8 cellular contexts compared by ENCODE assay signal in the genomic region with DNA sequence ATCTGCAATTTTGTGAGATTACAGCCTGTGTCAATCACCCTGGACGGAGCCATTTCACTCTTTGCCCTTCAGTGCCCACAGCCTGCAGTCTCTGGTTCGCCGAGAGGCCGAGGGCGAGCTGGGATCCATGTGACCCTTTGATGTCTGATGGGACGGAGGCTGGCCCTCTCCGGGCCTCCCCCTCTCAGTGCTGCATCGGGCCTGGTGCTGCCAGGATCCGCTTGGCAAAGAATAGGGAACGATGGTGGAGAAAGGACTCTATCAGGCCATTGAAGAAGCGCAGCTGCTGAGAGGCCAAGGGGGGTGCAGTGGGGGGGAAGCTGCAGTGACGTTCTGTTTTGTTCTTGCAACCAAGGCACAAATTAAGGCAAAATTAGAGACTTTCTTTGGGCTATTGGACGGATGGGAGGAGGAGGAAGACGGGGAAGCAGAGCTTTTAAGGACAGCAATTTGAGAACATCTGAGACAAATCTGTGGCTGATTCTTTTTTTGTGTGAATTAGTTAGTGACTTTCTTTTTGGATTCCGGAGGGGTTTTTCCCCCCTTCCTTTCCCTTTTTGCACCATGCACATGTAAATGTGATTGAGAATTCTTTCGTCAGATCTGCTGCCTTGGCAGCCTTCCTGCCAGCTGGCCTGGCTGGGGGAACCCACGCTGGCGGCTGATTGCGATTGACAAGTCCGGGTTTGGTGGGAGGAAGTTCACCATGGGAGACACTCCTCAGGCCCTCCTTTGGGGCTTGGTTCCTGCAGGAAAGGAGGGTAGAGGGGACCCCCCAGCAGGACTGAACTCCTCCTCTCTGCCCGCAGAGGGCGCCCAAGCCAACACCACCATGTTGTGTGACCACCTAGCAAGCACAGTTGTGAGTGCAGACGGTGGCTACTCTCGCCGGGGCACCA.
DNase-seq lines count a peak whose midpoint lies in the region; ATAC-seq and TF ChIP-seq lines count a peak whose summit lies in the region.

No MANE protein-coding gene starts in this region.

- H3K4me2 ChIP-seq in SK-N-SH = no peak overlapping the region
- H3K4me2 ChIP-seq in fibroblast of lung (ENCODE audit: extremely low read depth, insufficient read depth, low read length) = no peak overlapping the region

- no peak overlapping the region for H3K9ac ChIP-seq in SK-N-SH
- no peak overlapping the region for H3K9ac ChIP-seq in fibroblast of lung (ENCODE audit: insufficient read depth, low read length)

- 37% methylated on average over 16 of the region's 25 CpGs for WGBS in SK-N-SH (ENCODE audit: low lambda C conversion rate)

- H4K20me1 ChIP-seq in SK-N-SH (ENCODE audit: insufficient read depth) (no peaks in the 10 kb centered on the region), fibroblast of lung (ENCODE audit: control insufficient read depth, extremely low read depth, insufficient read depth, low read length) (no peaks in the 10 kb centered on the region)

- no peak for TF ChIP-seq RAD21 in SK-N-SH (IDR thresholded peaks at IDR 0.05; ENCODE audit: low read length)

- ATAC-seq in SK-N-SH treated with all-trans-retinoic acid at 6 μM for 48 hours = no peak
- ATAC-seq in sciatic nerve = peak; percentile 26

- intact Hi-C loops in sciatic nerve (cut with DNase I) = no loop called here

- H3K9me3 ChIP-seq in SK-N-SH = no peaks in the 10 kb centered on the region
- no peaks in the 10 kb centered on the region for H3K9me3 ChIP-seq in fibroblast of lung (ENCODE audit: control insufficient read depth, insufficient read depth, low read depth, low read length)

- no peaks in the 10 kb centered on the region for H3K27me3 ChIP-seq in SK-N-SH (ENCODE audit: insufficient read depth)
- no peaks in the 10 kb centered on the region for H3K27me3 ChIP-seq in fibroblast of lung (ENCODE audit: control insufficient read depth, insufficient read depth, low read length)

- POLR2A ChIA-PET in SK-N-SH (lab: Yijun Ruan, JAX) = no interaction called here

- CTCF ChIA-PET in SK-N-SH (lab: Yijun Ruan, JAX) = interaction anchor here (1.5 kb wide), 1 partner anchor 89 kb away, joined by 9 read pairs; no protein-coding TSS in a partner anchor

- H3K79me2 ChIP-seq in SK-N-SH (ENCODE audit: insufficient read depth) = no peaks in the 10 kb centered on the region
- H3K79me2 ChIP-seq in fibroblast of lung (ENCODE audit: control insufficient read depth, insufficient read depth, low read length) = no peaks in the 10 kb centered on the region

- DNase-seq in SK-N-SH = peak; percentile 9
- peak; percentile 39 for DNase-seq in NAMALWA (ENCODE audit: low spot score)
- DNase-seq in fibroblast of lung (ENCODE audit: low read depth in 2 of 2) = peak in 1 of 2 donors; percentile 28
- no peak for DNase-seq in sciatic nerve (ENCODE audit: low spot score)
- no peak for DNase-seq in NCI-H2196 (lab: John Stamatoyannopoulos, UW; ENCODE audit: unreplicated experiment)
- DNase-seq in GM03348 (ENCODE audit: low spot score) = no peak
- no peak for DNase-seq in kidney tubule cell (ENCODE audit: low spot score)

- no peak overlapping the region for H3K27ac ChIP-seq in SK-N-SH (ENCODE audit: low read depth in 2 of 2, low read length in 1 of 2)
- H3K27ac ChIP-seq in fibroblast of lung (ENCODE audit: insufficient read depth, low read length) = no peak overlapping the region

- H2AFZ ChIP-seq in SK-N-SH (ENCODE audit: low read depth) = no peak overlapping the region
- H2AFZ ChIP-seq in fibroblast of lung (ENCODE audit: low read length) = no peak overlapping the region

- no peaks in the 10 kb centered on the region for H3K4me1 ChIP-seq in SK-N-SH (ENCODE audit: control insufficient read depth in 1 of 2, insufficient read depth in 2 of 2, low read depth in 1 of 2, low read length in 1 of 2)
- H3K4me1 ChIP-seq in fibroblast of lung (ENCODE audit: control insufficient read depth, extremely low read depth, insufficient read depth, low read length) = no peaks in the 10 kb centered on the region

- no peaks in the 10 kb centered on the region for H3F3A ChIP-seq in SK-N-SH (replicated peaks; ENCODE audit: insufficient read depth)

- no peak for TF ChIP-seq EP300 in SK-N-SH (IDR thresholded peaks at IDR 0.05; ENCODE audit: borderline replicate concordance in 1 of 2, low read depth in 1 of 2, low read length in 1 of 2)

- TF ChIP-seq CTCF in SK-N-SH (IDR thresholded peaks at IDR 0.05) = no peak
- TF ChIP-seq CTCF in fibroblast of lung (conservative IDR thresholded peaks at IDR 0.05 in 1 of 2, IDR thresholded peaks at IDR 0.05 in 1 of 2; ENCODE audit: low read depth in 1 of 2, low read length in 2 of 2) = peak; percentile 21 to 32

- no peaks in the 10 kb centered on the region for H3K9me2 ChIP-seq in SK-N-SH

- H3K36me3 ChIP-seq in SK-N-SH (replicated peaks in 1 of 2; ENCODE audit: control insufficient read depth in 1 of 2, insufficient read depth in 2 of 2, low read length in 1 of 2) = no peaks in the 10 kb centered on the region
- no peaks in the 10 kb centered on the region for H3K36me3 ChIP-seq in fibroblast of lung (ENCODE audit: control insufficient read depth, insufficient read depth, low read length)

- H3K4me3 ChIP-seq in SK-N-SH (ENCODE audit: low read depth in 2 of 2, low read length in 1 of 2) (no peak overlapping the region), fibroblast of lung (replicated peaks in 1 of 4; ENCODE audit: control extremely low read depth in 1 of 4, insufficient read depth in 1 of 4, low read depth in 3 of 4, low read length in 4 of 4) (no peak overlapping the region)

TF ChIP-seq in SK-N-SH, 30 proteins besides CTCF, POLR2A, EP300 and RAD21:
- TF ChIP-seq, protein P1, sequence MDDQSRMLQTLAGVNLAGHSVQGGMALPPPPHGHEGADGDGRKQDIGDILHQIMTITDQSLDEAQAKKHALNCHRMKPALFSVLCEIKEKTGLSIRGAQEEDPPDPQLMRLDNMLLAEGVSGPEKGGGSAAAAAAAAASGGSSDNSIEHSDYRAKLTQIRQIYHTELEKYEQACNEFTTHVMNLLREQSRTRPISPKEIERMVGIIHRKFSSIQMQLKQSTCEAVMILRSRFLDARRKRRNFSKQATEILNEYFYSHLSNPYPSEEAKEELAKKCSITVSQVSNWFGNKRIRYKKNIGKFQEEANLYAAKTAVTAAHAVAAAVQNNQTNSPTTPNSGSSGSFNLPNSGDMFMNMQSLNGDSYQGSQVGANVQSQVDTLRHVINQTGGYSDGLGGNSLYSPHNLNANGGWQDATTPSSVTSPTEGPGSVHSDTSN (IDR thresholded peaks at IDR 0.05) = no peak
- no peak for TF ChIP-seq RFX5 (IDR thresholded peaks at IDR 0.05; ENCODE audit: low read length)
- TF ChIP-seq, protein P2, sequence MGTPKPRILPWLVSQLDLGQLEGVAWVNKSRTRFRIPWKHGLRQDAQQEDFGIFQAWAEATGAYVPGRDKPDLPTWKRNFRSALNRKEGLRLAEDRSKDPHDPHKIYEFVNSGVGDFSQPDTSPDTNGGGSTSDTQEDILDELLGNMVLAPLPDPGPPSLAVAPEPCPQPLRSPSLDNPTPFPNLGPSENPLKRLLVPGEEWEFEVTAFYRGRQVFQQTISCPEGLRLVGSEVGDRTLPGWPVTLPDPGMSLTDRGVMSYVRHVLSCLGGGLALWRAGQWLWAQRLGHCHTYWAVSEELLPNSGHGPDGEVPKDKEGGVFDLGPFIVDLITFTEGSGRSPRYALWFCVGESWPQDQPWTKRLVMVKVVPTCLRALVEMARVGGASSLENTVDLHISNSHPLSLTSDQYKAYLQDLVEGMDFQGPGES (IDR thresholded peaks at IDR 0.05; ENCODE audit: low read depth, low read length) = no peak

TF ChIP-seq in SK-N-SH treated with all-trans-retinoic acid at 6 μM for 48 hours, 23 proteins besides CTCF, POLR2A, EP300 and RAD21 (continues in another document):
- TF ChIP-seq CSDC2 (CRISPR knock-in tag; IDR thresholded peaks at IDR 0.05) = no peak
- TF ChIP-seq ZNF70 (CRISPR knock-in tag; IDR thresholded peaks at IDR 0.05) = no peak
- TF ChIP-seq ISL1 (CRISPR knock-in tag; IDR thresholded peaks at IDR 0.05) = no peak
- no peak for TF ChIP-seq ARNTL (CRISPR knock-in tag; IDR thresholded peaks at IDR 0.05; ENCODE audit: borderline replicate concordance, low read depth)
- TF ChIP-seq RARB (CRISPR knock-in tag; IDR thresholded peaks at IDR 0.05) = no peak
- no peak for TF ChIP-seq ZNF8 (CRISPR knock-in tag; IDR thresholded peaks at IDR 0.05)
- TF ChIP-seq, protein P3, sequence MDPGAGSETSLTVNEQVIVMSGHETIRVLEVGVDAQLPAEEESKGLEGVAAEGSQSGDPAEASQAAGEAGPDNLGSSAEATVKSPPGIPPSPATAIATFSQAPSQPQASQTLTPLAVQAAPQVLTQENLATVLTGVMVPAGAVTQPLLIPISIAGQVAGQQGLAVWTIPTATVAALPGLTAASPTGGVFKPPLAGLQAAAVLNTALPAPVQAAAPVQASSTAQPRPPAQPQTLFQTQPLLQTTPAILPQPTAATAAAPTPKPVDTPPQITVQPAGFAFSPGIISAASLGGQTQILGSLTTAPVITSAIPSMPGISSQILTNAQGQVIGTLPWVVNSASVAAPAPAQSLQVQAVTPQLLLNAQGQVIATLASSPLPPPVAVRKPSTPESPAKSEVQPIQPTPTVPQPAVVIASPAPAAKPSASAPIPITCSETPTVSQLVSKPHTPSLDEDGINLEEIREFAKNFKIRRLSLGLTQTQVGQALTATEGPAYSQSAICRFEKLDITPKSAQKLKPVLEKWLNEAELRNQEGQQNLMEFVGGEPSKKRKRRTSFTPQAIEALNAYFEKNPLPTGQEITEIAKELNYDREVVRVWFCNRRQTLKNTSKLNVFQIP (CRISPR knock-in tag; IDR thresholded peaks at IDR 0.05; ENCODE audit: borderline replicate concordance, low read depth) = no peak
- no peak for TF ChIP-seq BACH2 (CRISPR knock-in tag; IDR thresholded peaks at IDR 0.05; ENCODE audit: borderline replicate concordance)
- TF ChIP-seq ZFP3 (CRISPR knock-in tag; IDR thresholded peaks at IDR 0.05) = no peak
- TF ChIP-seq, protein P4, sequence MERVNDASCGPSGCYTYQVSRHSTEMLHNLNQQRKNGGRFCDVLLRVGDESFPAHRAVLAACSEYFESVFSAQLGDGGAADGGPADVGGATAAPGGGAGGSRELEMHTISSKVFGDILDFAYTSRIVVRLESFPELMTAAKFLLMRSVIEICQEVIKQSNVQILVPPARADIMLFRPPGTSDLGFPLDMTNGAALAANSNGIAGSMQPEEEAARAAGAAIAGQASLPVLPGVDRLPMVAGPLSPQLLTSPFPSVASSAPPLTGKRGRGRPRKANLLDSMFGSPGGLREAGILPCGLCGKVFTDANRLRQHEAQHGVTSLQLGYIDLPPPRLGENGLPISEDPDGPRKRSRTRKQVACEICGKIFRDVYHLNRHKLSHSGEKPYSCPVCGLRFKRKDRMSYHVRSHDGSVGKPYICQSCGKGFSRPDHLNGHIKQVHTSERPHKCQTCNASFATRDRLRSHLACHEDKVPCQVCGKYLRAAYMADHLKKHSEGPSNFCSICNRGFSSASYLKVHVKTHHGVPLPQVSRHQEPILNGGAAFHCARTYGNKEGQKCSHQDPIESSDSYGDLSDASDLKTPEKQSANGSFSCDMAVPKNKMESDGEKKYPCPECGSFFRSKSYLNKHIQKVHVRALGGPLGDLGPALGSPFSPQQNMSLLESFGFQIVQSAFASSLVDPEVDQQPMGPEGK (CRISPR knock-in tag; IDR thresholded peaks at IDR 0.05; ENCODE audit: borderline replicate concordance) = no peak
- TF ChIP-seq ESRRG (CRISPR knock-in tag; IDR thresholded peaks at IDR 0.05) = no peak

Comparison
In these comparisons a context has a peak if more than half of its experiments do, and no peak if none do; other contexts are left out.
1. DNase-seq: peak in SK-N-SH (single experiment) and NAMALWA (single experiment); none in sciatic nerve (single experiment), NCI-H2196 (single experiment), GM03348 (single experiment) and kidney tubule cell (single experiment).